Comparison of ENCODE assay signal across 6 cellular contexts in genomic region chr7:107980171-107980570, GRCh38.
"Had no signal": no experiment of that assay in that cellular context is flagged by ENCODE, and none has a peak within 500 bp of the region (broad histone marks: within the 10 kb centered on the region; RNA-seq: fewer than 3 reads in every experiment).

No MANE protein-coding gene starts in this region.

- H3K4me3 Mint-ChIP-seq: GM23338, H9 had no signal

- ATAC-seq: GM23338, K562 had no signal

- DNase-seq: H9, HCEC 1CT, IMR-90 had no signal

- H3K4me2 ChIP-seq: GM23338 had no signal

- H2AFZ ChIP-seq: GM23338 had no signal

- H3K27ac ChIP-seq: HL-60 had no signal

- H3K27ac Mint-ChIP-seq: GM23338, H9 had no signal

- H3K4me3 ChIP-seq: GM23338, K562 had no signal

- H3K9me3 Mint-ChIP-seq: GM23338, H9 had no signal
